ENCODE assay signal across 22 cellular contexts in genomic region chr4:8649631-8650261, GRCh38. TPM values are rescaled to one million over a fixed set of nuclear protein-coding genes. Genes with fewer than 3 reads are reported as not detected.
"Had no signal": no experiment of that assay in that cellular context is flagged by ENCODE, and none has a peak within 500 bp of the region (broad histone marks: within the 10 kb centered on the region; RNA-seq: fewer than 3 reads in every experiment).

No MANE protein-coding gene starts in this region.

- H3K27me3 Mint-ChIP-seq: activated naive CD4-positive, alpha-beta T cell treated with anti-CD3 and anti-CD28 coated beads, Interleukin-2, amount 10 ng/mL, durations not matched to agents 7 days and 5 days; memory B cell had no signal

- DNase-seq: activated CD4-positive, alpha-beta T cell treated with anti-CD3 and anti-CD28 coated beads, Interleukin-2, amount 50 U/mL, for 1 hour; activated T-cell treated with anti-CD3 and anti-CD28 coated beads, Interleukin-2, amount 50 U/mL, for 1 hour; erythroblast; gastrocnemius medialis; heart right ventricle; left ventricle myocardium inferior; nucleus accumbens; stimulated activated CD4-positive, alpha-beta T cell treated with anti-CD3 and anti-CD28 coated beads, Interleukin-12 subunit alpha, Interleukin-12 subunit beta, amount 100 ng/mL, for 4 hours; T-helper 9 cell had no signal

- H3K27ac Mint-ChIP-seq: activated naive CD4-positive, alpha-beta T cell treated with anti-CD3 and anti-CD28 coated beads, Interleukin-2, amount 10 ng/mL, durations not matched to agents 7 days and 5 days; activated T-helper 2 cell treated with anti-CD3 and anti-CD28 coated beads, Interferon-gamma antibody, Interleukin-2, Interleukin-4, amounts not matched to agents 10 μg/mL and 5 μg/mL and 100 μg/mL, durations not matched to agents 14 hours and 24 hours and 36 hours; memory B cell; natural killer cell treated with Interleukin-12 subunit alpha and Interleukin-12 subunit beta and Interleukin-15 and Interleukin-18, amount 100 ng/mL, for 72 hours; stimulated activated effector memory CD8-positive, alpha-beta T cell treated with anti-CD3 and anti-CD28 coated beads, Interleukin-12 subunit alpha, Interleukin-12 subunit beta, amount 100 ng/mL, for 72 hours had no signal

- H3K9me3 ChIP-seq: ascending aorta, breast epithelium, gastrocnemius medialis, tibial artery had no signal

- ATAC-seq: activated CD4-positive, CD25-positive, alpha-beta regulatory T cell treated with anti-CD3 and anti-CD28 coated beads, Interleukin-2, amount 50 U/mL, for 24 hours; gastrocnemius medialis; heart right ventricle; natural killer cell treated with Interleukin-12 subunit alpha and Interleukin-12 subunit beta and Interleukin-15 and Interleukin-18, amount 100 ng/mL, for 72 hours; stimulated activated effector memory CD8-positive, alpha-beta T cell treated with anti-CD3 and anti-CD28 coated beads, Interleukin-12 subunit alpha, Interleukin-12 subunit beta, amount 100 ng/mL, for 72 hours had no signal

- H3K36me3 Mint-ChIP-seq: activated naive CD4-positive, alpha-beta T cell treated with anti-CD3 and anti-CD28 coated beads, Interleukin-2, amount 10 ng/mL, durations not matched to agents 7 days and 5 days; memory B cell; natural killer cell treated with Interleukin-12 subunit alpha and Interleukin-12 subunit beta and Interleukin-15 and Interleukin-18, amount 100 ng/mL, for 72 hours; stimulated activated effector memory CD8-positive, alpha-beta T cell treated with anti-CD3 and anti-CD28 coated beads, Interleukin-12 subunit alpha, Interleukin-12 subunit beta, amount 100 ng/mL, for 72 hours had no signal

- H3K4me3 Mint-ChIP-seq: activated naive CD4-positive, alpha-beta T cell treated with anti-CD3 and anti-CD28 coated beads, Interleukin-2, amount 10 ng/mL, durations not matched to agents 7 days and 5 days; memory B cell; natural killer cell treated with Interleukin-12 subunit alpha and Interleukin-12 subunit beta and Interleukin-15 and Interleukin-18, amount 100 ng/mL, for 72 hours; stimulated activated effector memory CD8-positive, alpha-beta T cell treated with anti-CD3 and anti-CD28 coated beads, Interleukin-12 subunit alpha, Interleukin-12 subunit beta, amount 100 ng/mL, for 72 hours had no signal

- H3K4me1 Mint-ChIP-seq: activated naive CD4-positive, alpha-beta T cell treated with anti-CD3 and anti-CD28 coated beads, Interleukin-2, amount 10 ng/mL, durations not matched to agents 7 days and 5 days; memory B cell; stimulated activated effector memory CD8-positive, alpha-beta T cell treated with anti-CD3 and anti-CD28 coated beads, Interleukin-12 subunit alpha, Interleukin-12 subunit beta, amount 100 ng/mL, for 72 hours had no signal

RNA-seq across cellular contexts. Expression of gene CPZ, which starts 57.2 kb away (rescaled TPM):
- total RNA-seq: activated CD8-positive, alpha-beta memory T cell treated with anti-CD3 and anti-CD28 coated beads for 36 hours; activated T-helper 2 cell treated with anti-CD3 and anti-CD28 coated beads, Interferon-gamma antibody, Interleukin-2, Interleukin-4, amounts not matched to agents 10 μg/mL and 5 μg/mL and 100 μg/mL, durations not matched to agents 14 hours and 24 hours and 36 hours; dermis microvascular lymphatic vessel endothelial cell; gastrocnemius medialis; natural killer cell treated with Interleukin-12 subunit alpha and Interleukin-12 subunit beta and Interleukin-15 and Interleukin-18, amount 100 ng/mL, for 72 hours; pulmonary artery endothelial cell; SK-MEL-5 had no signal
